Comparison of ENCODE assay signal across 3 cellular contexts in genomic region chr15:35975941-35976340, GRCh38.
"Had no signal": no experiment of that assay in that cellular context is flagged by ENCODE, and none has a peak within 500 bp of the region (broad histone marks: within the 10 kb centered on the region; RNA-seq: fewer than 3 reads in every experiment).

No MANE protein-coding gene starts in this region.

- DNase-seq: GDM1, GF-D8 had no signal

- H3K4me3 ChIP-seq: GM12878 had no signal
